Comparison of ENCODE assay signal across 8 cellular contexts in the genomic region with DNA sequence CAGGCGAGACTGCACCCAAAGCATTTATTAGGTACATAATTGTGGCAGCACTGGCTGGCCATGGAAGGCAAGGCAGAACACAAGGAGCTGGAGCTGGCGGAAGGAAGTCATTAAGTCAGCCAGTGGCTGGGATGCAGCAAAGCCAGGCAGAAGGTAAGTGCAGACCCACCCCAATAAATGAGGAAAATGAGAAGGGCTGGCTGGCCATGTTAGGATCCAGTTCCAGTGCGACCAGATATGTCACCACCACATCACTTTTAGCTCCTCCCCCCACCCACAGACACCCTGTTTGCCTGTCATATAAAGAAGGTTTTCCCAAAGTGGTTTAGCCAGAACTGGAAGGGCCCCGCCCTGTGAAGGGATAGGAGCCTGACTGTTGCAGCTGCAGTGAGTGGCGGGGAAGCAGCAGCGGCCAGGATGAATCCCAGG. TPM values are rescaled to one million over a fixed set of nuclear protein-coding genes. Genes with fewer than 3 reads are reported as not detected.
DNase-seq lines count a peak whose midpoint lies in the region; ATAC-seq and TF ChIP-seq lines count a peak whose summit lies in the region.

A gene (plus strand): TSS at position 328 of the 429 bp plus-strand sequence. CDS start 7,153 bp downstream, outside the sequence.

- no peak within 1 kb of the TSS for H3K4me2 ChIP-seq in neuronal stem cell (ENCODE audit: insufficient read depth, low read length, poor library complexity, severe bottlenecking)

- no peak within 1 kb of the TSS for H3K4me3 Mint-ChIP-seq in endothelial cell (ENCODE audit: unreplicated experiment)

- H3K4me3 ChIP-seq in neuronal stem cell (ENCODE audit: low read length in 2 of 2), result no peak within 1 kb of the TSS

- H2AFZ ChIP-seq in neuronal stem cell (ENCODE audit: low read length), result peak within 1 kb of the TSS; percentile 50

- peaks cover 24 to 29% of the 10 kb centered on the region in 2 donors for H3K4me1 ChIP-seq in neuronal stem cell (ENCODE audit: control insufficient read depth in 2 of 2, insufficient read depth in 1 of 2, low read depth in 1 of 2, low read length in 2 of 2)

- H3K23ac ChIP-seq in neuronal stem cell (ENCODE audit: low read depth, low read length, poor library complexity), result no peak within 1 kb of the TSS

- no peak within 1 kb of the TSS for H3K4ac ChIP-seq in neuronal stem cell (ENCODE audit: low read length)

- peak within 1 kb of the TSS; percentile 10 for H2AK5ac ChIP-seq in neuronal stem cell (ENCODE audit: low read depth, low read length)

- peaks cover 15% of the 10 kb centered on the region for H3K27me3 Mint-ChIP-seq in endothelial cell (ENCODE audit: unreplicated experiment)

- ATAC-seq in GM19395 (IDR thresholded peaks at IDR 0.05; ENCODE audit: unreplicated experiment), result no peak

- H3K4me1 Mint-ChIP-seq in endothelial cell (ENCODE audit: unreplicated experiment), result peaks cover 48% of the 10 kb centered on the region

- H2BK12ac ChIP-seq in neuronal stem cell (ENCODE audit: low read length), result no peak within 1 kb of the TSS

- DNase-seq in DMS53 (lab: John Stamatoyannopoulos, UW) (peak; percentile 76), OCI-M1 (lab: John Stamatoyannopoulos, UW) (peak; percentile 42), endothelial cell (ENCODE audit: low spot score) (no peak), neuronal stem cell (ENCODE audit: low spot score) (no peak), KBM-7 (no peak), NCI-H2107 (lab: John Stamatoyannopoulos, UW) (no peak), activated gamma-delta T cell treated with Interleukin-2 at 50 U/mL for 16 hours (no peak)

- H3K36me3 ChIP-seq in neuronal stem cell (replicated peaks in 1 of 2; ENCODE audit: control insufficient read depth in 2 of 2, insufficient read depth in 2 of 2, low read length in 2 of 2), result no peaks in the 10 kb centered on the region

- H4K8ac ChIP-seq in neuronal stem cell (ENCODE audit: low read depth, low read length), result no peak within 1 kb of the TSS

- H2BK5ac ChIP-seq in neuronal stem cell (ENCODE audit: low read length), result no peak within 1 kb of the TSS

- H2BK15ac ChIP-seq in neuronal stem cell (ENCODE audit: low read length), result no peak within 1 kb of the TSS

- H3K27ac ChIP-seq in neuronal stem cell (replicated peaks; ENCODE audit: low read length), result no peak within 1 kb of the TSS

- H3K18ac ChIP-seq in neuronal stem cell (ENCODE audit: low read length), result no peak within 1 kb of the TSS

- no CpG with 5 or more reads among the region's 6 CpGs for WGBS in neuronal stem cell (ENCODE audit: extremely low coverage in 2 of 2, insufficient read length in 2 of 2, insufficient replicate concordance in 1 of 2), 2 donors

- H3K27ac Mint-ChIP-seq in endothelial cell (ENCODE audit: unreplicated experiment), result peak within 1 kb of the TSS; percentile 91

- H3K9me3 Mint-ChIP-seq in endothelial cell (ENCODE audit: unreplicated experiment), result no peaks in the 10 kb centered on the region

- in situ Hi-C loops in KBM-7 (cut with MboI; ENCODE audit: low pct_unique_long_range_greater_than_20kb, low sequenced_read_pairs), result no loop called here

- H3K9me3 ChIP-seq in neuronal stem cell (replicated peaks in 1 of 2; ENCODE audit: control insufficient read depth in 2 of 2, insufficient read depth in 1 of 2, low read depth in 1 of 2, low read length in 2 of 2), result no peaks in the 10 kb centered on the region

- peak within 1 kb of the TSS; percentile 53 for H3K9ac ChIP-seq in neuronal stem cell (ENCODE audit: low read depth, low read length, poor library complexity)

- H4K91ac ChIP-seq in neuronal stem cell (ENCODE audit: low read depth, low read length, poor library complexity), result peak within 1 kb of the TSS; percentile 58

- peaks cover 7% of the 10 kb centered on the region for H3K36me3 Mint-ChIP-seq in endothelial cell (ENCODE audit: low read depth, unreplicated experiment)

- H3K79me1 ChIP-seq in neuronal stem cell (ENCODE audit: low read depth, low read length), result no peaks in the 10 kb centered on the region

- H2BK120ac ChIP-seq in neuronal stem cell (ENCODE audit: low read depth, low read length), result no peak within 1 kb of the TSS

- no peak for TF ChIP-seq CTCF in endothelial cell (IDR thresholded peaks at IDR 0.05; ENCODE audit: unreplicated experiment)

- H3K14ac ChIP-seq in neuronal stem cell (ENCODE audit: low read length), result no peak within 1 kb of the TSS

- H3K27me3 ChIP-seq in neuronal stem cell (ENCODE audit: control insufficient read depth in 3 of 3, insufficient read depth in 3 of 3, low read depth in 1 of 3, low read length in 3 of 3), result no peaks in the 10 kb centered on the region

RNA-seq across cellular contexts. Expression of the gene that starts here (rescaled TPM):
- 143 TPM for total RNA-seq in endothelial cell (ENCODE audit: unreplicated experiment)
- 19.3 TPM for polyA plus RNA-seq in neuronal stem cell (2013, experiment 1 of 2)
- polyA plus RNA-seq in neuronal stem cell (2013, experiment 2 of 2), result 19.0 TPM

Comparison
In these comparisons a context has a peak if more than half of its experiments do, and no peak if none do; other contexts are left out.
1. DNase-seq: peak in DMS53 (single experiment) and OCI-M1 (single experiment); none in endothelial cell (single experiment), neuronal stem cell (single experiment), KBM-7 (single experiment), NCI-H2107 (single experiment) and activated gamma-delta T cell treated with Interleukin-2 at 50 U/mL for 16 hours (single experiment).